ENCODE assay signal across 8 cellular contexts in the genomic region with DNA sequence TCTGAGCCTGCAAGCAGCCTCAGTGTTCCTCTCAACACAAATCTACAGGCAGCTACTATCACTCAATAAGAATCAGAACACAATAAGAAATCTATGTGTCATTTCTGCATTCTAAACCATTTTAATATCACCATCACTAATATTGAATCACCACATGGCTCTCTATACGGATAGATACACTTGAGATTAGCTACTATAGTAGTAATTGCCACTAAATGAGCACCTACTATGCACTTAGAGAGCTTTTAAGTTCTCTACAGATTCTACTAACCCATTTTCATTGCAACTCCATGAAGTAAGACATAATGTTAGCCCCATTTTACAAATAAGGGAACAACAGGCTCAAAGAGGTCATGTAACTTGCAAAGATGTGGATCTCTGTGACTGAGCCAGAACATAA.
"Had no signal": no experiment of that assay in that cellular context is flagged by ENCODE, and none has a peak within 500 bp of the region (broad histone marks: within the 10 kb centered on the region; RNA-seq: fewer than 3 reads in every experiment).

No MANE protein-coding gene starts in this region.

- H3K4me3 Mint-ChIP-seq: IgD-negative memory B cell had no signal

- H3K36me3 Mint-ChIP-seq: IgD-negative memory B cell had no signal

- H3K27ac ChIP-seq: GM23248, HL-60 had no signal

- H2AFZ ChIP-seq: GM23248 had no signal

- H3K36me3 ChIP-seq: HAP-1 had no signal

- H3K9ac ChIP-seq: GM23248 had no signal

- H3K4me3 ChIP-seq: GM23248, HAP-1 had no signal

- DNase-seq: GM23248, GOT3, H7, KBM-7 had no signal

- H3K27ac Mint-ChIP-seq: IgD-negative memory B cell had no signal

- H3K9me3 ChIP-seq: HAP-1 had no signal

- H3K4me1 ChIP-seq: HAP-1 had no signal

- ATAC-seq: HCT116 had no signal
